Comparison of ENCODE assay signal across 22 cellular contexts in the genomic region with DNA sequence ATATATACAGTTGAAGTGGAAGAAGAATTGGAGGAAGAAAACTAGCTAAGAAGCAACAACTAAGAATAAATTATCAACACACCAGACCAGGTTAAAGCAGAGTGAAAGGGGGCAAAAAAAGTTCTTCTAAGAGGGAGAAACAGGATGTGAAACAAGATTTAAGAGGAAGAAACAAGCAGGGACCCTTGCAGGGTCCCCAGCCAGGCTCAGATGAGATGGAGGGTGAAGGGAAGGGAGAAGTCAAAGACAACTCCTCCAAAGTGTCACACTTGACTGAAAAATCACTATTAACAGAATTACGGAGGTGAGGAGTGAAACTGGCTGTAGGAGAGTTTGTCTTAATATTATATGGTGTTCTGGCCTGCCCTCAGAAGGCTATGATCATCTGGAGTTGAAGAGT.
"Had no signal": no experiment of that assay in that cellular context is flagged by ENCODE, and none has a peak within 500 bp of the region (broad histone marks: within the 10 kb centered on the region; RNA-seq: fewer than 3 reads in every experiment).

No MANE protein-coding gene starts in this region.

- H3K4me1 Mint-ChIP-seq: activated CD4-positive, alpha-beta T cell treated with anti-CD3 and anti-CD28 coated beads, Interleukin-2, amount 10 ng/mL, durations not matched to agents 7 days and 5 days; activated T-helper 17 cell treated with anti-CD3 and anti-CD28 coated beads, Interleukin-2, amount 50 U/mL, for 72 hours; natural killer cell had no signal

- H3K27ac Mint-ChIP-seq: activated CD4-positive, alpha-beta T cell treated with anti-CD3 and anti-CD28 coated beads, Interleukin-2, amount 10 ng/mL, durations not matched to agents 7 days and 5 days; activated CD8-positive, alpha-beta T cell treated with anti-CD3 and anti-CD28 coated beads, Interleukin-2, amount 10 ng/mL, durations not matched to agents 7 days and 5 days; activated naive CD4-positive, alpha-beta T cell treated with anti-CD3 and anti-CD28 coated beads, Interleukin-2, amount 50 U/mL, for 72 hours; activated T-cell treated with anti-CD3 and anti-CD28 coated beads, Interleukin-2, amount 50 U/mL, for 24 hours; activated T-helper 17 cell treated with anti-CD3 and anti-CD28 coated beads, Interleukin-2, amount 50 U/mL, for 72 hours; brain; dendritic cell treated with granulocyte-macrophage colony-stimulating factor and Interleukin-4, amounts not matched to agents 40 ng/mL and 50 ng/mL, for 4 days; natural killer cell; stimulated activated naive CD8-positive, alpha-beta T cell treated with anti-CD3 and anti-CD28 coated beads, Interleukin-15, Interleukin-2, amounts not matched to agents 100 ng/mL and 50 ng/mL, for 24 hours had no signal

- H3K27me3 ChIP-seq: thyroid gland had no signal

- H3K27ac ChIP-seq: lower lobe of right lung, thyroid gland, VCaP had no signal

- H3K9me3 Mint-ChIP-seq: activated CD4-positive, alpha-beta T cell treated with anti-CD3 and anti-CD28 coated beads, Interleukin-2, amount 10 ng/mL, durations not matched to agents 7 days and 5 days; activated naive CD4-positive, alpha-beta T cell treated with anti-CD3 and anti-CD28 coated beads, Interleukin-2, amount 50 U/mL, for 72 hours; activated T-cell treated with anti-CD3 and anti-CD28 coated beads, Interleukin-2, amount 50 U/mL, for 24 hours; activated T-helper 17 cell treated with anti-CD3 and anti-CD28 coated beads, Interleukin-2, amount 50 U/mL, for 72 hours; brain; dendritic cell treated with granulocyte-macrophage colony-stimulating factor and Interleukin-4, amounts not matched to agents 40 ng/mL and 50 ng/mL, for 4 days; natural killer cell; stimulated activated naive CD8-positive, alpha-beta T cell treated with anti-CD3 and anti-CD28 coated beads, Interleukin-15, Interleukin-2, amounts not matched to agents 100 ng/mL and 50 ng/mL, for 24 hours had no signal

- ATAC-seq: activated CD8-positive, alpha-beta T cell treated with anti-CD3 and anti-CD28 coated beads, Interleukin-2, amount 10 ng/mL, durations not matched to agents 7 days and 5 days; activated naive CD4-positive, alpha-beta T cell treated with anti-CD3 and anti-CD28 coated beads, Interleukin-2, amount 50 U/mL, for 72 hours; activated T-helper 17 cell treated with anti-CD3 and anti-CD28 coated beads, Interleukin-2, amount 50 U/mL, for 72 hours; lower lobe of right lung; natural killer cell; right cardiac atrium had no signal

- H3K27me3 Mint-ChIP-seq: activated CD4-positive, alpha-beta T cell treated with anti-CD3 and anti-CD28 coated beads, Interleukin-2, amount 10 ng/mL, durations not matched to agents 7 days and 5 days; activated T-cell treated with anti-CD3 and anti-CD28 coated beads, Interleukin-2, amount 50 U/mL, for 24 hours; dendritic cell treated with granulocyte-macrophage colony-stimulating factor and Interleukin-4, amounts not matched to agents 40 ng/mL and 50 ng/mL, for 4 days; stimulated activated naive CD8-positive, alpha-beta T cell treated with anti-CD3 and anti-CD28 coated beads, Interleukin-15, Interleukin-2, amounts not matched to agents 100 ng/mL and 50 ng/mL, for 24 hours had no signal

- H3K36me3 Mint-ChIP-seq: activated naive CD4-positive, alpha-beta T cell treated with anti-CD3 and anti-CD28 coated beads, Interleukin-2, amount 50 U/mL, for 72 hours; brain; natural killer cell had no signal

- H3K4me3 Mint-ChIP-seq: activated CD4-positive, alpha-beta T cell treated with anti-CD3 and anti-CD28 coated beads, Interleukin-2, amount 10 ng/mL, durations not matched to agents 7 days and 5 days; activated CD8-positive, alpha-beta T cell treated with anti-CD3 and anti-CD28 coated beads, Interleukin-2, amount 10 ng/mL, durations not matched to agents 7 days and 5 days; activated T-cell treated with anti-CD3 and anti-CD28 coated beads, Interleukin-2, amount 50 U/mL, for 24 hours; activated T-helper 17 cell treated with anti-CD3 and anti-CD28 coated beads, Interleukin-2, amount 50 U/mL, for 72 hours; brain; dendritic cell treated with granulocyte-macrophage colony-stimulating factor and Interleukin-4, amounts not matched to agents 40 ng/mL and 50 ng/mL, for 4 days; natural killer cell; stimulated activated naive CD8-positive, alpha-beta T cell treated with anti-CD3 and anti-CD28 coated beads, Interleukin-15, Interleukin-2, amounts not matched to agents 100 ng/mL and 50 ng/mL, for 24 hours had no signal

- DNase-seq: activated CD4-positive, alpha-beta T cell treated with anti-CD3 and anti-CD28 coated beads, Interleukin-2, amount 10 ng/mL, durations not matched to agents 7 days and 5 days; activated CD4-positive, CD25-positive, alpha-beta regulatory T cell treated with anti-CD3 and anti-CD28 coated beads, Interleukin-2, amount 50 U/mL, for 72 hours; activated CD8-positive, alpha-beta memory T cell treated with anti-CD3 and anti-CD28 coated beads, Interleukin-2, amount 50 U/mL, for 4 hours; activated CD8-positive, alpha-beta T cell treated with anti-CD3 and anti-CD28 coated beads, Interleukin-2, amount 10 ng/mL, durations not matched to agents 7 days and 5 days; activated T-cell treated with anti-CD3 and anti-CD28 coated beads, Interleukin-2, amount 50 U/mL, for 24 hours; aorta; effector CD8-positive, alpha-beta T cell; erythroblast; foreskin fibroblast; kidney; lower lobe of right lung; natural killer cell; right cardiac atrium; stimulated activated CD4-positive, alpha-beta T cell treated with anti-CD3 and anti-CD28 coated beads, Interleukin-4, amount 100 ng/mL, for 24 hours; substantia nigra; thyroid gland had no signal

- H3K4me3 ChIP-seq: lower lobe of right lung, thyroid gland had no signal

- H3K36me3 ChIP-seq: lower lobe of right lung had no signal

- H3K9me3 ChIP-seq: lower lobe of right lung, thyroid gland had no signal
